14 cellular contexts compared by ENCODE assay signal in genomic region chr11:116428638-116428975, GRCh38.
A peak's percentile ranks its signal among the peaks of the same experiment; 100 is the strongest.
DNase-seq lines count a peak whose midpoint lies in the region; TF ChIP-seq lines count a peak whose summit lies in the region.
"Had no signal": no experiment of that assay in that cellular context is flagged by ENCODE, and none has a peak within 500 bp of the region (broad histone marks: within the 10 kb centered on the region; RNA-seq: fewer than 3 reads in every experiment).

No MANE protein-coding gene starts in this region.

- H3K27me3 Mint-ChIP-seq in Caco-2 (ENCODE audit: insufficient read depth, unreplicated experiment) (no peaks in the 10 kb centered on the region), chondrocyte (ENCODE audit: low read depth) (peaks cover 17% of the 10 kb centered on the region), HFFc6 (ENCODE audit: insufficient read depth) (no peaks in the 10 kb centered on the region; the same call in none of the 2 replicates)

- no TSS peak for BruUV-seq in Caco-2 (replicated peaks; lab: Mats Ljungman, UMichigan)

- intact Hi-C loops in Caco-2 (cut with micrococcal nuclease; ENCODE audit: unreplicated experiment) (loop anchor here (2.0 kb wide), 1 partner anchor 134 kb away; no protein-coding TSS in a partner anchor), posterior vena cava (cut with DNase I) (no loop called here)

- H3K4me2 ChIP-seq in hepatocyte (peak overlapping the region; percentile 32), trophoblast cell (ENCODE audit: low read length) (no peak overlapping the region)
- H3K4me2 ChIP-seq: A549 had no signal

- no peak overlapping the region for H2AFZ ChIP-seq in hepatocyte
- H2AFZ ChIP-seq in trophoblast cell (ENCODE audit: insufficient read depth, low read length, poor library complexity) = no peak overlapping the region

- peak overlapping the region; percentile 37 for H3K4me3 Mint-ChIP-seq in Caco-2 (ENCODE audit: unreplicated experiment)
- H3K4me3 Mint-ChIP-seq in chondrocyte (ENCODE audit: unreplicated experiment) = no peak overlapping the region
- no peak overlapping the region for H3K4me3 Mint-ChIP-seq in HFFc6
- H3K4me3 Mint-ChIP-seq: CD4-positive, alpha-beta memory T cell had no signal

- H3K36me3 Mint-ChIP-seq in Caco-2 (ENCODE audit: insufficient read depth, unreplicated experiment) = no peaks in the 10 kb centered on the region
- no peaks in the 10 kb centered on the region for H3K36me3 Mint-ChIP-seq in chondrocyte (ENCODE audit: low read depth)
- H3K36me3 Mint-ChIP-seq in HFFc6 (ENCODE audit: low read depth) = no peaks in the 10 kb centered on the region; the same call in 1 of the 2 replicates
- H3K36me3 Mint-ChIP-seq: CD4-positive, alpha-beta memory T cell; IgD-negative memory B cell had no signal

- H3K27me3 ChIP-seq in Caco-2 (replicated peaks; ENCODE audit: control insufficient read depth, insufficient read depth, low read length) = no peaks in the 10 kb centered on the region
- H3K27me3 ChIP-seq in hepatocyte = no peaks in the 10 kb centered on the region
- no peaks in the 10 kb centered on the region for H3K27me3 ChIP-seq in trophoblast cell (ENCODE audit: insufficient read depth, low read length)
- H3K27me3 ChIP-seq: BE2C had no signal

- H3K4me1 Mint-ChIP-seq in Caco-2 (ENCODE audit: low read depth, unreplicated experiment) (peaks cover 28% of the 10 kb centered on the region), chondrocyte (ENCODE audit: low read depth) (no peaks in the 10 kb centered on the region), HFFc6 (ENCODE audit: low read depth) (no peaks in the 10 kb centered on the region)
- H3K4me1 Mint-ChIP-seq: CD4-positive, alpha-beta memory T cell; IgD-negative memory B cell had no signal

- CTCF ChIA-PET in Caco-2 (lab: Charles Lee) = interaction anchor here (0.9 to 2.3 kb wide), 5 partner anchors 26 to 263 kb away, joined by 3 to 7 read pairs (median 7); no protein-coding TSS in a partner anchor
- CTCF ChIA-PET in HEK293 (lab: Yijun Ruan, JAX) = interaction anchor here (0.7 to 1.3 kb wide), 3 partner anchors 24 to 211 kb away, joined by 3 read pairs; no protein-coding TSS in a partner anchor

- H2AK5ac ChIP-seq in trophoblast cell (ENCODE audit: low read length) = no peak overlapping the region

- H2BK12ac ChIP-seq in trophoblast cell (ENCODE audit: low read length) = no peak overlapping the region

- H2BK5ac ChIP-seq in trophoblast cell (ENCODE audit: low read depth, low read length, poor library complexity) = no peak overlapping the region

- H3K27ac Mint-ChIP-seq in Caco-2 (ENCODE audit: unreplicated experiment) (peak overlapping the region; percentile 84), chondrocyte (ENCODE audit: unreplicated experiment) (no peak overlapping the region), HFFc6 (no peak overlapping the region)
- H3K27ac Mint-ChIP-seq: CD4-positive, alpha-beta memory T cell; IgD-negative memory B cell had no signal

- H3K36me3 ChIP-seq in Caco-2 (ENCODE audit: control insufficient read depth, insufficient read depth, low read length) (no peaks in the 10 kb centered on the region), HEK293 (ENCODE audit: control insufficient read depth in 2 of 2, insufficient read depth in 1 of 2, low read length in 2 of 2) (no peaks in the 10 kb centered on the region), hepatocyte (replicated peaks; ENCODE audit: insufficient read depth, low read depth) (no peaks in the 10 kb centered on the region), trophoblast cell (ENCODE audit: control insufficient read depth in 1 of 2, insufficient read depth in 2 of 2, low read length in 2 of 2) (no peaks in the 10 kb centered on the region)
- H3K36me3 ChIP-seq: BE2C had no signal

- H3K9me3 ChIP-seq in Caco-2 (no peaks in the 10 kb centered on the region), HEK293 (ENCODE audit: control insufficient read depth, insufficient read depth, low read depth, low read length) (no peaks in the 10 kb centered on the region), hepatocyte (ENCODE audit: low read depth) (no peaks in the 10 kb centered on the region), trophoblast cell (ENCODE audit: insufficient read depth, low read depth, low read length) (no peaks in the 10 kb centered on the region)
- H3K9me3 ChIP-seq: A549, BE2C had no signal

- 81% methylated on average over 6 of the region's 6 CpGs for WGBS in hepatocyte (ENCODE audit: low lambda C conversion rate, missing lambda C conversion rate)
- no CpG with 5 or more reads among the region's 6 CpGs for WGBS in trophoblast cell (ENCODE audit: extremely low coverage, insufficient coverage, insufficient read length)

- no peaks in the 10 kb centered on the region for H4K20me1 ChIP-seq in hepatocyte (ENCODE audit: insufficient read depth, poor library complexity, severe bottlenecking)

- H3K4me3 ChIP-seq in Caco-2 (ENCODE audit: low read depth, low read length) = no peak overlapping the region
- H3K4me3 ChIP-seq in HEK293 (ENCODE audit: low read depth, low read length) = no peak overlapping the region
- H3K4me3 ChIP-seq in hepatocyte = no peak overlapping the region
- no peak overlapping the region for H3K4me3 ChIP-seq in trophoblast cell (ENCODE audit: low read depth, low read length)
- H3K4me3 ChIP-seq: A549 had no signal

- H3K18ac ChIP-seq in trophoblast cell (ENCODE audit: low read length) = no peak overlapping the region

- H3K79me2 ChIP-seq in hepatocyte (no peaks in the 10 kb centered on the region), trophoblast cell (ENCODE audit: control insufficient read depth, insufficient read depth, low read length, poor library complexity) (no peaks in the 10 kb centered on the region)

- H3K27ac ChIP-seq in HEK293 (ENCODE audit: extremely low read depth, low read depth, low read length) (peak overlapping the region; percentile 19; the same call in 1 of the 2 replicates), hepatocyte (peak overlapping the region; percentile 76), trophoblast cell (ENCODE audit: low read depth, low read length) (no peak overlapping the region)
- H3K27ac ChIP-seq: A549, C4-2B had no signal

- H3K23ac ChIP-seq in trophoblast cell (ENCODE audit: low read length) = no peak overlapping the region

- H3K9me3 Mint-ChIP-seq in Caco-2 (ENCODE audit: unreplicated experiment) (peaks cover 10% of the 10 kb centered on the region), chondrocyte (ENCODE audit: low read depth) (no peaks in the 10 kb centered on the region), HFFc6 (peaks cover 39% of the 10 kb centered on the region)

- H3K79me1 ChIP-seq in trophoblast cell (ENCODE audit: low read length) = no peaks in the 10 kb centered on the region

- DNase-seq in Caco-2 = no peak
- DNase-seq in hepatocyte (ENCODE audit: low spot score) = no peak
- DNase-seq in posterior vena cava (ENCODE audit: low spot score) = peak; percentile 66
- DNase-seq in chondrocyte (ENCODE audit: low spot score) = no peak
- no peak for DNase-seq in trophoblast cell
- no peak for DNase-seq in HFFc6
- DNase-seq: CD4-positive, alpha-beta memory T cell; EL; HCEC 1CT had no signal

- no peak overlapping the region for H3K14ac ChIP-seq in trophoblast cell (ENCODE audit: low read length)

- POLR2A ChIA-PET in Caco-2 (lab: Charles Lee) = no interaction called here
- POLR2A ChIA-PET in HEK293 (lab: Yijun Ruan, JAX) = no interaction called here

- TF ChIP-seq CTCF in Caco-2 (IDR thresholded peaks at IDR 0.05; ENCODE audit: insufficient read depth in 1 of 2, low read depth in 1 of 2, low read length in 1 of 2, severe bottlenecking in 1 of 2, unreplicated experiment in 1 of 2) = no peak
- TF ChIP-seq CTCF in HEK293 (tag by site-specific recombination; IDR thresholded peaks at IDR 0.05) = no peak
- no peak for TF ChIP-seq CTCF in hepatocyte (IDR thresholded peaks at IDR 0.05; ENCODE audit: poor library complexity)
- TF ChIP-seq CTCF in chondrocyte (IDR thresholded peaks at IDR 0.05) = no peak
- no peak for TF ChIP-seq CTCF in HFFc6 (IDR thresholded peaks at IDR 0.05)

- no peak overlapping the region for H4K12ac ChIP-seq in trophoblast cell (ENCODE audit: low read depth, low read length)

- H4K8ac ChIP-seq in trophoblast cell (ENCODE audit: low read depth, low read length) = no peak overlapping the region

- no peak overlapping the region for H2BK120ac ChIP-seq in trophoblast cell (ENCODE audit: insufficient read depth, low read length, poor library complexity)

- H3K4ac ChIP-seq in trophoblast cell (ENCODE audit: low read depth, low read length) = no peak overlapping the region

- H4K91ac ChIP-seq in trophoblast cell (ENCODE audit: low read depth, low read length) = no peak overlapping the region

- peaks cover 40% of the 10 kb centered on the region for H3K4me1 ChIP-seq in Caco-2
- 0 out of 2 replicates have a peak, but pooled peaks cover 2% of the 10 kb centered on the region for H3K4me1 ChIP-seq in HEK293 (ENCODE audit: control insufficient read depth, insufficient read depth, low read length)
- peaks cover 19% of the 10 kb centered on the region for H3K4me1 ChIP-seq in hepatocyte (ENCODE audit: insufficient read depth)
- no peaks in the 10 kb centered on the region for H3K4me1 ChIP-seq in trophoblast cell (ENCODE audit: control insufficient read depth in 1 of 2, insufficient read depth in 2 of 2, low read length in 2 of 2)
- H3K4me1 ChIP-seq: A549 had no signal

- H3K9me2 ChIP-seq in hepatocyte (replicated peaks; ENCODE audit: insufficient read depth) = no peaks in the 10 kb centered on the region

- no peak overlapping the region for H3K9ac ChIP-seq in trophoblast cell (ENCODE audit: low read length)

TF ChIP-seq in HEK293, 187 proteins besides CTCF, POLR2A, EP300 and RAD21 (continues in another document):
- TF ChIP-seq ZNF132 (tag by site-specific recombination; IDR thresholded peaks at IDR 0.05; ENCODE audit: borderline replicate concordance) (no peak), ZNF48 (tag by site-specific recombination; IDR thresholded peaks at IDR 0.05) (no peak), HOXD13 (CRISPR knock-in tag; IDR thresholded peaks at IDR 0.05; ENCODE audit: borderline replicate concordance) (no peak), ZNF548 (tag by site-specific recombination; IDR thresholded peaks at IDR 0.05) (no peak), TRIM28 (IDR thresholded peaks at IDR 0.05; ENCODE audit: borderline replicate concordance, low read length) (no peak), ZNF623 (tag by site-specific recombination; IDR thresholded peaks at IDR 0.05) (no peak), ZNF645 (tag by site-specific recombination; IDR thresholded peaks at IDR 0.05) (no peak), PRDM1 (tag by site-specific recombination; IDR thresholded peaks at IDR 0.05) (no peak), KLF7 (tag by site-specific recombination; IDR thresholded peaks at IDR 0.05; ENCODE audit: borderline replicate concordance) (no peak)
